In genomic region chr17:29347831-29348281, GRCh38 we compare ENCODE assay signal across 18 cellular contexts. TPM values are rescaled to one million over a fixed set of nuclear protein-coding genes. Genes with fewer than 3 reads are reported as not detected.
DNase-seq lines count a peak whose midpoint lies in the region; FAIRE-seq and TF ChIP-seq lines count a peak whose summit lies in the region.
"Had no signal": no experiment of that assay in that cellular context is flagged by ENCODE, and none has a peak within 500 bp of the region (broad histone marks: within the 10 kb centered on the region; RNA-seq: fewer than 3 reads in every experiment).

No MANE protein-coding gene starts in this region.

- H3K27me3 ChIP-seq in astrocyte (ENCODE audit: insufficient read depth, low read length), result peaks cover 9% of the 10 kb centered on the region

- H3K27ac ChIP-seq in HEK293 (ENCODE audit: extremely low read depth, low read depth, low read length) (no peak overlapping the region), astrocyte (ENCODE audit: low read depth, low read length) (no peak overlapping the region)
- H3K27ac ChIP-seq: gastrocnemius medialis, psoas muscle, transverse colon had no signal

- TF ChIP-seq CTCF in AG09319 (IDR thresholded peaks at IDR 0.05; ENCODE audit: low read depth, low read length) (no peak), HEK293 (tag by site-specific recombination; IDR thresholded peaks at IDR 0.05) (no peak), astrocyte (IDR thresholded peaks at IDR 0.05; ENCODE audit: insufficient read depth, low read depth, low read length) (no peak)

- H3K4me3 ChIP-seq in HEK293 (ENCODE audit: low read depth, low read length), result no peak overlapping the region
- no peak overlapping the region for H3K4me3 ChIP-seq in astrocyte (ENCODE audit: insufficient read depth, low read depth, low read length)
- H3K4me3 ChIP-seq: gastrocnemius medialis, psoas muscle, transverse colon had no signal

- H3K9ac ChIP-seq in astrocyte (ENCODE audit: low read length), result no peak overlapping the region

- H3K4me1 ChIP-seq in HEK293 (ENCODE audit: control insufficient read depth, insufficient read depth, low read length) (no peaks in the 10 kb centered on the region), astrocyte (ENCODE audit: insufficient read depth, low read length) (no peaks in the 10 kb centered on the region)
- H3K4me1 ChIP-seq: gastrocnemius medialis, psoas muscle, transverse colon had no signal

- H3K79me2 ChIP-seq in astrocyte (ENCODE audit: insufficient read depth, low read length), result no peaks in the 10 kb centered on the region

- no peak overlapping the region for H3K27ac Mint-ChIP-seq in astrocyte (ENCODE audit: unreplicated experiment)
- H3K27ac Mint-ChIP-seq: activated T-cell treated with anti-CD3 and anti-CD28 coated beads, Interleukin-2, amount 50 U/mL, for 24 hours; B cell; dendritic cell treated with granulocyte-macrophage colony-stimulating factor and Interleukin-4, amounts not matched to agents 40 ng/mL and 50 ng/mL, for 4 days had no signal

- CTCF ChIA-PET in HEK293 (lab: Yijun Ruan, JAX), result interaction anchor here (0.8 kb wide), 1 partner anchor 22 kb away, joined by 3 read pairs; no protein-coding TSS in a partner anchor

- H3K4me3 Mint-ChIP-seq in astrocyte (ENCODE audit: unreplicated experiment), result no peak overlapping the region
- H3K4me3 Mint-ChIP-seq: activated T-cell treated with anti-CD3 and anti-CD28 coated beads, Interleukin-2, amount 50 U/mL, for 24 hours; B cell; dendritic cell treated with granulocyte-macrophage colony-stimulating factor and Interleukin-4, amounts not matched to agents 40 ng/mL and 50 ng/mL, for 4 days had no signal

- peaks cover 5% of the 10 kb centered on the region for H3K4me1 Mint-ChIP-seq in astrocyte (ENCODE audit: low read depth, unreplicated experiment)
- H3K4me1 Mint-ChIP-seq: B cell had no signal

- no peaks in the 10 kb centered on the region for H3K9me3 Mint-ChIP-seq in astrocyte (ENCODE audit: unreplicated experiment)
- H3K9me3 Mint-ChIP-seq: activated T-cell treated with anti-CD3 and anti-CD28 coated beads, Interleukin-2, amount 50 U/mL, for 24 hours; dendritic cell treated with granulocyte-macrophage colony-stimulating factor and Interleukin-4, amounts not matched to agents 40 ng/mL and 50 ng/mL, for 4 days had no signal

- peaks cover 12% of the 10 kb centered on the region for H3K27me3 Mint-ChIP-seq in astrocyte (ENCODE audit: low read depth, unreplicated experiment)
- H3K27me3 Mint-ChIP-seq: activated T-cell treated with anti-CD3 and anti-CD28 coated beads, Interleukin-2, amount 50 U/mL, for 24 hours; dendritic cell treated with granulocyte-macrophage colony-stimulating factor and Interleukin-4, amounts not matched to agents 40 ng/mL and 50 ng/mL, for 4 days had no signal

- H3K4me2 ChIP-seq in astrocyte (ENCODE audit: low read length), result no peak overlapping the region

- DNase-seq in AG09319 (ENCODE audit: extremely low read depth, low read depth), result peak; percentile 28
- peak; percentile 12 for DNase-seq in astrocyte (ENCODE audit: low read depth)
- DNase-seq in islet precursor cell, result peak; percentile 65
- DNase-seq in superior temporal gyrus (ENCODE audit: extremely low spot score), result no peak
- DNase-seq in activated CD4-positive, alpha-beta T cell treated with anti-CD3 and anti-CD28 coated beads, Interleukin-2, amount 50 U/mL, for 48 hours, result no peak
- no peak for DNase-seq in pons (ENCODE audit: low spot score)
- no peak for DNase-seq in activated CD4-positive, alpha-beta T cell treated with anti-CD3 and anti-CD28 coated beads, Interleukin-2, amount 50 U/mL, for 1 hour
- DNase-seq: activated T-cell treated with anti-CD3 and anti-CD28 coated beads, Interleukin-2, amount 50 U/mL, for 24 hours; amniotic stem cell; DMS79 treated with DMSO at 0.1 percent for 48 hours; gastrocnemius medialis; NCI-H1105; psoas muscle; T-helper 1 cell; transverse colon had no signal

- no peaks in the 10 kb centered on the region for H4K20me1 ChIP-seq in astrocyte (ENCODE audit: insufficient read depth, low read length)

- H3K36me3 ChIP-seq in HEK293 (ENCODE audit: control insufficient read depth in 2 of 2, insufficient read depth in 1 of 2, low read length in 2 of 2) (no peaks in the 10 kb centered on the region; a peak in 1 of 3 replicates), astrocyte (ENCODE audit: insufficient read depth, low read length) (no peaks in the 10 kb centered on the region)
- H3K36me3 ChIP-seq: gastrocnemius medialis, transverse colon had no signal

- no peak for FAIRE-seq in astrocyte (lab: Jason Lieb, UNC)

- H3K36me3 Mint-ChIP-seq in astrocyte (ENCODE audit: low read depth, unreplicated experiment), result no peaks in the 10 kb centered on the region

- POLR2A ChIA-PET in HEK293 (lab: Yijun Ruan, JAX), result no interaction called here

- H2AFZ ChIP-seq in astrocyte (ENCODE audit: low read depth, low read length), result no peak overlapping the region

- H3K9me3 ChIP-seq in HEK293 (ENCODE audit: control insufficient read depth, insufficient read depth, low read depth, low read length) (no peaks in the 10 kb centered on the region), astrocyte (ENCODE audit: insufficient read depth, low read depth, low read length) (no peaks in the 10 kb centered on the region)
- H3K9me3 ChIP-seq: gastrocnemius medialis, psoas muscle, transverse colon had no signal

TF ChIP-seq in HEK293, 187 proteins besides CTCF, POLR2A, EP300 and RAD21 (continues in another document):
- TF ChIP-seq ZNF549 (tag by site-specific recombination; IDR thresholded peaks at IDR 0.05), result no peak
- no peak for TF ChIP-seq MYNN (tag by site-specific recombination; IDR thresholded peaks at IDR 0.05; ENCODE audit: borderline replicate concordance)
- no peak for TF ChIP-seq ZNF114 (tag by site-specific recombination; IDR thresholded peaks at IDR 0.05)
- TF ChIP-seq ZNF350 (tag by site-specific recombination; IDR thresholded peaks at IDR 0.05), result no peak
- TF ChIP-seq ZNF16 (tag by site-specific recombination; IDR thresholded peaks at IDR 0.05; ENCODE audit: low read depth), result no peak
- TF ChIP-seq ZSCAN18 (tag by site-specific recombination; IDR thresholded peaks at IDR 0.05), result no peak
- no peak for TF ChIP-seq SCRT1 (tag by site-specific recombination; IDR thresholded peaks at IDR 0.05; ENCODE audit: borderline replicate concordance)
- TF ChIP-seq ZNF292 (tag by site-specific recombination; IDR thresholded peaks at IDR 0.05; ENCODE audit: borderline replicate concordance, low read depth), result no peak
- TF ChIP-seq ZNF623 (tag by site-specific recombination; IDR thresholded peaks at IDR 0.05), result no peak
- peak; percentile 61; the same call in 1 of the 2 replicates for TF ChIP-seq ZBTB6 (tag by site-specific recombination; IDR thresholded peaks at IDR 0.05)
- no peak for TF ChIP-seq ZNF785 (tag by site-specific recombination; IDR thresholded peaks at IDR 0.05)
- no peak for TF ChIP-seq ZNF704 (tag by site-specific recombination; IDR thresholded peaks at IDR 0.05)
- TF ChIP-seq PRDM1 (tag by site-specific recombination; IDR thresholded peaks at IDR 0.05), result 0 out of 2 replicates have a peak, but pooled peaks have one; percentile 35

RNA-seq across cellular contexts. Expression of gene TAOK1, which starts 42.3 kb away (rescaled TPM):
- total RNA-seq in astrocyte, result 98.2 and 100 TPM in 2 replicates

RNA-seq across cellular contexts. Expression of gene NUFIP2, which starts 53.9 kb away (rescaled TPM):
- 73.7 and 79.8 TPM in 2 replicates for total RNA-seq in astrocyte

Comparison
In these comparisons a context has a peak if more than half of its experiments do, and no peak if none do; other contexts are left out.
1. DNase-seq: peak in AG09319 (single experiment), astrocyte (single experiment) and islet precursor cell (single experiment); none in superior temporal gyrus (single experiment), activated CD4-positive, alpha-beta T cell treated with anti-CD3 and anti-CD28 coated beads, Interleukin-2, amount 50 U/mL, for 48 hours (0 of 2), pons (single experiment) and activated CD4-positive, alpha-beta T cell treated with anti-CD3 and anti-CD28 coated beads, Interleukin-2, amount 50 U/mL, for 1 hour (single experiment).